Comparison of ENCODE assay signal across 8 cellular contexts in the genomic region with DNA sequence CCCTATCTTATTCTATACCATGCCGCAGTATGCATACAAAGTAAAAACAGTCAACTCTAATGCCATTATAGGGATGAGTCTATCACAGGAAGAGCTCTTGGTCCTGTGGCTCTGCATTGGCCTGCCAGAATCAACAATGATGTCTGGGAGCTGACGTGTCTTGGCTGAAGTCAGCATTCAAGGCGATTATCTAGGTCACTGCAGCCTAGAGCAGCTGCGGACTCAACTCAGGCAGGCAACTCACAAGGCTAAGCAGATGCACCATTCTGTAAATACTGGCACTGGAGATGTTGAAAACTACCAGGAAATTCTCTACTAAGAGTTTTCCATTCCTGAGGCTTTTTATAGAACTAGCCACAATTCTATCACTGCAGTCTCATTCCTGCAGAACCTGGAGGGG. TPM values are rescaled to one million over a fixed set of nuclear protein-coding genes. Genes with fewer than 3 reads are reported as not detected.
DNase-seq lines count a peak whose midpoint lies in the region; ATAC-seq, FAIRE-seq and TF ChIP-seq lines count a peak whose summit lies in the region.

No MANE protein-coding gene starts in this region.

- no peaks in the 10 kb centered on the region for H3K4me1 Mint-ChIP-seq in activated naive CD8-positive, alpha-beta T cell treated with anti-CD3 and anti-CD28 coated beads for 36 hours

- H3K36me3 ChIP-seq in left ventricle myocardium inferior = no peaks in the 10 kb centered on the region

- H3K9me3 Mint-ChIP-seq in activated naive CD8-positive, alpha-beta T cell treated with anti-CD3 and anti-CD28 coated beads for 36 hours = no peaks in the 10 kb centered on the region

- H3K27me3 ChIP-seq in left ventricle myocardium inferior (ENCODE audit: low read depth) = no peaks in the 10 kb centered on the region

- H3K36me3 Mint-ChIP-seq in activated naive CD8-positive, alpha-beta T cell treated with anti-CD3 and anti-CD28 coated beads for 36 hours = peaks cover 2% of the 10 kb centered on the region

- no peak overlapping the region for H3K4me3 Mint-ChIP-seq in activated naive CD8-positive, alpha-beta T cell treated with anti-CD3 and anti-CD28 coated beads for 36 hours

- DNase-seq in EH (ENCODE audit: low read depth) (peak; percentile 96), amniotic stem cell (lab: John Stamatoyannopoulos, UW) (peak; percentile 73), left ventricle myocardium inferior (peak; percentile 69), posterior vena cava (ENCODE audit: low spot score) (peak; percentile 87), GM19239 (ENCODE audit: insufficient read length, low spot score) (no peak)
- no peak for DNase-seq in activated naive CD8-positive, alpha-beta T cell treated with anti-CD3 and anti-CD28 coated beads for 36 hours

- peak overlapping the region; percentile 72 for H3K27ac ChIP-seq in left ventricle myocardium inferior (replicated peaks)

- H3K9me3 ChIP-seq in left ventricle myocardium inferior (replicated peaks) = no peaks in the 10 kb centered on the region

- no peaks in the 10 kb centered on the region for H3K27me3 Mint-ChIP-seq in activated naive CD8-positive, alpha-beta T cell treated with anti-CD3 and anti-CD28 coated beads for 36 hours

- TF ChIP-seq CTCF in left ventricle myocardium inferior (IDR thresholded peaks at IDR 0.05; ENCODE audit: borderline replicate concordance) = no peak

- H3K4me1 ChIP-seq in left ventricle myocardium inferior = peaks cover 32% of the 10 kb centered on the region

- ATAC-seq in HG03045 (IDR thresholded peaks at IDR 0.05; ENCODE audit: unreplicated experiment) (no peak), HG03025 (IDR thresholded peaks at IDR 0.05; ENCODE audit: low FRiP score, unreplicated experiment) (no peak)

- H3K4me3 ChIP-seq in left ventricle myocardium inferior = no peak overlapping the region

- no peak overlapping the region for H3K27ac Mint-ChIP-seq in activated naive CD8-positive, alpha-beta T cell treated with anti-CD3 and anti-CD28 coated beads for 36 hours

- intact Hi-C loops in left ventricle myocardium inferior (cut with micrococcal nuclease) (loop anchor here (10.0 kb wide), 2 partner anchors 65 to 105 kb away; partner anchors contain the start of gene RHOBTB3), posterior vena cava (cut with DNase I) (loop anchor here (5.0 to 10.0 kb wide), 2 partner anchors 55 to 63 kb away; partner anchors contain the start of gene RHOBTB3 (in 1 of the 2))

- no peak for FAIRE-seq in GM19239 (lab: Jason Lieb, UNC)

RNA-seq across cellular contexts. Expression of gene SPATA9, which starts 13.3 kb away (rescaled TPM):
- total RNA-seq in left ventricle myocardium inferior (not detected), posterior vena cava (under 1 TPM; 0.29 to 0.51 TPM)
- not detected for total RNA-seq in activated naive CD8-positive, alpha-beta T cell treated with anti-CD3 and anti-CD28 coated beads for 36 hours

RNA-seq across cellular contexts. Expression of gene RFESD, which starts 23.0 kb away (rescaled TPM):
- total RNA-seq in left ventricle myocardium inferior = 2.8 TPM
- 1 to 10 TPM; 1.1 to 2.0 TPM for total RNA-seq in posterior vena cava
- total RNA-seq in activated naive CD8-positive, alpha-beta T cell treated with anti-CD3 and anti-CD28 coated beads for 36 hours = 1 to 10 TPM; 6.1 to 6.2 TPM

RNA-seq across cellular contexts. Expression of gene GPR150, which starts 49.7 kb away (rescaled TPM):
- total RNA-seq in left ventricle myocardium inferior (0.14 TPM), posterior vena cava (under 1 TPM; 0.10 to 0.23 TPM)
- under 1 TPM; 0.34 to 0.52 TPM for total RNA-seq in activated naive CD8-positive, alpha-beta T cell treated with anti-CD3 and anti-CD28 coated beads for 36 hours

Comparison
In these comparisons a context has a peak if more than half of its experiments do, and no peak if none do; other contexts are left out.
1. DNase-seq: peak in EH (single experiment), amniotic stem cell (single experiment), left ventricle myocardium inferior (single experiment) and posterior vena cava (single experiment); none in GM19239 (single experiment) and activated naive CD8-positive, alpha-beta T cell treated with anti-CD3 and anti-CD28 coated beads for 36 hours (single experiment).